1 cellular context compared by ENCODE assay signal in the genomic region with DNA sequence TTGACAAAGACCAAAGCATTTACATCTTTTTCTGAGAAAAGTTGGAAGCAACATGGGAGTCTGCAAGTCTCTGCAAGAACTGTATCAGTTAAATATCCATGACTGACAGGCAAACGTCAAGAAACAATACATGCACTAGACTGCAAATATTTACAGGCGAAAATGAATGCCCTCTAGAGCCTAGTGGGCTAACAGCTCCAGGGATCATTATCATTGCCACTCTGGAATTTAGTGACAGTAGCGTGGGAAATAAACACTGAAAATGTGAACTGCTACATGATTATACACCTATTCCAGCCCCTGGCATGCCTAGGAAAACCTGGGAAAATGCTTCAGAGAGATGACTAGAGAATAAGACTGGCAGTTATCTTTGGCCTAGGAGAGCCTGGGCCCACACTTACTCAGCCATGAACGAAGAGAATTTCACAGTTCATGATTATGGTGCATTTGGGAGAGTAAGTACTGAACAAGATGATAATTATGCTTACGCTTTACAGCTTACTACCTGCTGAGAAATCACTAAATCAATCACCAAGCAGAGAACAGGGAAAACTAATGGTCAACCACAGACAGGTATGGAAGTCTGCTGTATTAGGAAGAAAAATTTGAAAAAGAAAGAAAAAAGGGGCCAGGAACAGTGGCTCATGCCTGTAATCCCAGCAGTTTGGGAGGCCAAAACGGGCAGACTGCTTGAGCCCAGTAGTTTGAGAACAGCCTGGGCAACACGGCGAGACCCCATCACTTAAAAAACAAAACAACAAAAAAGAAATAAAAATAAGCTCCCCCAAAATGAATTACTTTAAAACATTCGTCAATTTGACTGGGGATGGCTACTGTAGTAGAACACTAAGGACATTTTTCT.
TF ChIP-seq lines count a peak whose summit lies in the region.

No MANE protein-coding gene starts in this region.

TF ChIP-seq in HEK293, 187 proteins besides CTCF, POLR2A, EP300 and RAD21 (continued from another document and continues in another):
- TF ChIP-seq ZNF510 (tag by site-specific recombination; IDR thresholded peaks at IDR 0.05; ENCODE audit: insufficient replicate concordance) (no peak), SCRT2 (tag by site-specific recombination; IDR thresholded peaks at IDR 0.05) (no peak), ZFHX2 (tag by site-specific recombination; conservative IDR thresholded peaks at IDR 0.05) (no peak), ZNF791 (tag by site-specific recombination; IDR thresholded peaks at IDR 0.05) (no peak), ZNF561 (tag by site-specific recombination; IDR thresholded peaks at IDR 0.05; ENCODE audit: borderline replicate concordance) (no peak), GLI4 (tag by site-specific recombination; IDR thresholded peaks at IDR 0.05) (no peak), ZIC2 (tag by site-specific recombination; IDR thresholded peaks at IDR 0.05) (peak; percentile 27; the same call in 1 of the 2 replicates), ZNF335 (tag by site-specific recombination; conservative IDR thresholded peaks at IDR 0.05) (no peak), TCF7L2 (IDR thresholded peaks at IDR 0.05; ENCODE audit: borderline replicate concordance, low read depth, low read length) (no peak), ZNF549 (tag by site-specific recombination; IDR thresholded peaks at IDR 0.05) (no peak), ZNF473 (tag by site-specific recombination; IDR thresholded peaks at IDR 0.05) (no peak), ZNF777 (tag by site-specific recombination; IDR thresholded peaks at IDR 0.05; ENCODE audit: borderline replicate concordance) (no peak), ZNF10 (tag by site-specific recombination; IDR thresholded peaks at IDR 0.05) (no peak), GLIS2 (tag by site-specific recombination; IDR thresholded peaks at IDR 0.05) (no peak), ZNF585B (tag by site-specific recombination; IDR thresholded peaks at IDR 0.05) (peak; percentile 75), ZNF548 (tag by site-specific recombination; IDR thresholded peaks at IDR 0.05) (no peak), SALL2 (tag by site-specific recombination; IDR thresholded peaks at IDR 0.05; ENCODE audit: borderline replicate concordance) (no peak), ZNF626 (tag by site-specific recombination; IDR thresholded peaks at IDR 0.05) (no peak), ZNF624 (tag by site-specific recombination; IDR thresholded peaks at IDR 0.05) (no peak), ZNF707 (tag by site-specific recombination; IDR thresholded peaks at IDR 0.05) (no peak), ZNF596 (tag by site-specific recombination; IDR thresholded peaks at IDR 0.05) (peak; percentile 21; the same call in 1 of the 2 replicates), TRIM28 (IDR thresholded peaks at IDR 0.05; ENCODE audit: borderline replicate concordance, low read length) (peak; percentile 52; the same call in 1 of the 2 replicates), ZNF274 (IDR thresholded peaks at IDR 0.05; ENCODE audit: low read length) (no peak), ZNF274 (tag by site-specific recombination; IDR thresholded peaks at IDR 0.05; ENCODE audit: borderline replicate concordance) (no peak), ZNF501 (tag by site-specific recombination; IDR thresholded peaks at IDR 0.05) (no peak), ZNF785 (tag by site-specific recombination; IDR thresholded peaks at IDR 0.05) (no peak), ZNF391 (tag by site-specific recombination; IDR thresholded peaks at IDR 0.05; ENCODE audit: borderline replicate concordance, low read depth) (no peak), ZNF843 (tag by site-specific recombination; IDR thresholded peaks at IDR 0.05) (peak; percentile 78), ZNF629 (tag by site-specific recombination; IDR thresholded peaks at IDR 0.05) (no peak; the same call in 1 of the 2 replicates), MEIS1 (CRISPR knock-in tag; IDR thresholded peaks at IDR 0.05; ENCODE audit: borderline replicate concordance) (no peak), IKZF3 (tag by site-specific recombination; IDR thresholded peaks at IDR 0.05) (peak; percentile 73), ZNF623 (tag by site-specific recombination; IDR thresholded peaks at IDR 0.05) (no peak), ZFP3 (tag by site-specific recombination; IDR thresholded peaks at IDR 0.05; ENCODE audit: low read depth) (no peak), ZNF2 (tag by site-specific recombination; IDR thresholded peaks at IDR 0.05) (0 out of 2 replicates have a peak, but pooled peaks have one; percentile 26)
- TF ChIP-seq, protein P1, sequence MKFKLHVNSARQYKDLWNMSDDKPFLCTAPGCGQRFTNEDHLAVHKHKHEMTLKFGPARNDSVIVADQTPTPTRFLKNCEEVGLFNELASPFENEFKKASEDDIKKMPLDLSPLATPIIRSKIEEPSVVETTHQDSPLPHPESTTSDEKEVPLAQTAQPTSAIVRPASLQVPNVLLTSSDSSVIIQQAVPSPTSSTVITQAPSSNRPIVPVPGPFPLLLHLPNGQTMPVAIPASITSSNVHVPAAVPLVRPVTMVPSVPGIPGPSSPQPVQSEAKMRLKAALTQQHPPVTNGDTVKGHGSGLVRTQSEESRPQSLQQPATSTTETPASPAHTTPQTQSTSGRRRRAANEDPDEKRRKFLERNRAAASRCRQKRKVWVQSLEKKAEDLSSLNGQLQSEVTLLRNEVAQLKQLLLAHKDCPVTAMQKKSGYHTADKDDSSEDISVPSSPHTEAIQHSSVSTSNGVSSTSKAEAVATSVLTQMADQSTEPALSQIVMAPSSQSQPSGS (tag by site-specific recombination; IDR thresholded peaks at IDR 0.05; ENCODE audit: low read depth), result no peak
- TF ChIP-seq, protein P2, sequence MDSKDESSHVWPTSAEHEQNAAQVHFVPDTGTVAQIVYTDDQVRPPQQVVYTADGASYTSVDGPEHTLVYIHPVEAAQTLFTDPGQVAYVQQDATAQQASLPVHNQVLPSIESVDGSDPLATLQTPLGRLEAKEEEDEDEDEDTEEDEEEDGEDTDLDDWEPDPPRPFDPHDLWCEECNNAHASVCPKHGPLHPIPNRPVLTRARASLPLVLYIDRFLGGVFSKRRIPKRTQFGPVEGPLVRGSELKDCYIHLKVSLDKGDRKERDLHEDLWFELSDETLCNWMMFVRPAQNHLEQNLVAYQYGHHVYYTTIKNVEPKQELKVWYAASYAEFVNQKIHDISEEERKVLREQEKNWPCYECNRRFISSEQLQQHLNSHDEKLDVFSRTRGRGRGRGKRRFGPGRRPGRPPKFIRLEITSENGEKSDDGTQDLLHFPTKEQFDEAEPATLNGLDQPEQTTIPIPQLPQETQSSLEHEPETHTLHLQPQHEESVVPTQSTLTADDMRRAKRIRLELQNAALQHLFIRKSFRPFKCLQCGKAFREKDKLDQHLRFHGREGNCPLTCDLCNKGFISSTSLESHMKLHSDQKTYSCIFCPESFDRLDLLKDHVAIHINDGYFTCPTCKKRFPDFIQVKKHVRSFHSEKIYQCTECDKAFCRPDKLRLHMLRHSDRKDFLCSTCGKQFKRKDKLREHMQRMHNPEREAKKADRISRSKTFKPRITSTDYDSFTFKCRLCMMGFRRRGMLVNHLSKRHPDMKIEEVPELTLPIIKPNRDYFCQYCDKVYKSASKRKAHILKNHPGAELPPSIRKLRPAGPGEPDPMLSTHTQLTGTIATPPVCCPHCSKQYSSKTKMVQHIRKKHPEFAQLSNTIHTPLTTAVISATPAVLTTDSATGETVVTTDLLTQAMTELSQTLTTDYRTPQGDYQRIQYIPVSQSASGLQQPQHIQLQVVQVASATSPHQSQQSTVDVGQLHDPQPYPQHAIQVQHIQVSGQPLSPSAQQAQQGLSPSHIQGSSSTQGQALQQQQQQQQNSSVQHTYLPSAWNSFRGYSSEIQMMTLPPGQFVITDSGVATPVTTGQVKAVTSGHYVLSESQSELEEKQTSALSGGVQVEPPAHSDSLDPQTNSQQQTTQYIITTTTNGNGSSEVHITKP (tag by site-specific recombination; IDR thresholded peaks at IDR 0.05), result no peak
- TF ChIP-seq, protein P3, sequence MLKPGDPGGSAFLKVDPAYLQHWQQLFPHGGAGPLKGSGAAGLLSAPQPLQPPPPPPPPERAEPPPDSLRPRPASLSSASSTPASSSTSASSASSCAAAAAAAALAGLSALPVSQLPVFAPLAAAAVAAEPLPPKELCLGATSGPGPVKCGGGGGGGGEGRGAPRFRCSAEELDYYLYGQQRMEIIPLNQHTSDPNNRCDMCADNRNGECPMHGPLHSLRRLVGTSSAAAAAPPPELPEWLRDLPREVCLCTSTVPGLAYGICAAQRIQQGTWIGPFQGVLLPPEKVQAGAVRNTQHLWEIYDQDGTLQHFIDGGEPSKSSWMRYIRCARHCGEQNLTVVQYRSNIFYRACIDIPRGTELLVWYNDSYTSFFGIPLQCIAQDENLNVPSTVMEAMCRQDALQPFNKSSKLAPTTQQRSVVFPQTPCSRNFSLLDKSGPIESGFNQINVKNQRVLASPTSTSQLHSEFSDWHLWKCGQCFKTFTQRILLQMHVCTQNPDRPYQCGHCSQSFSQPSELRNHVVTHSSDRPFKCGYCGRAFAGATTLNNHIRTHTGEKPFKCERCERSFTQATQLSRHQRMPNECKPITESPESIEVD (tag by site-specific recombination; IDR thresholded peaks at IDR 0.05), result peak; percentile 93
- TF ChIP-seq, protein P4, sequence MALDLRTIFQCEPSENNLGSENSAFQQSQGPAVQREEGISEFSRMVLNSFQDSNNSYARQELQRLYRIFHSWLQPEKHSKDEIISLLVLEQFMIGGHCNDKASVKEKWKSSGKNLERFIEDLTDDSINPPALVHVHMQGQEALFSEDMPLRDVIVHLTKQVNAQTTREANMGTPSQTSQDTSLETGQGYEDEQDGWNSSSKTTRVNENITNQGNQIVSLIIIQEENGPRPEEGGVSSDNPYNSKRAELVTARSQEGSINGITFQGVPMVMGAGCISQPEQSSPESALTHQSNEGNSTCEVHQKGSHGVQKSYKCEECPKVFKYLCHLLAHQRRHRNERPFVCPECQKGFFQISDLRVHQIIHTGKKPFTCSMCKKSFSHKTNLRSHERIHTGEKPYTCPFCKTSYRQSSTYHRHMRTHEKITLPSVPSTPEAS (tag by site-specific recombination; IDR thresholded peaks at IDR 0.05), result no peak
- TF ChIP-seq, protein P5, sequence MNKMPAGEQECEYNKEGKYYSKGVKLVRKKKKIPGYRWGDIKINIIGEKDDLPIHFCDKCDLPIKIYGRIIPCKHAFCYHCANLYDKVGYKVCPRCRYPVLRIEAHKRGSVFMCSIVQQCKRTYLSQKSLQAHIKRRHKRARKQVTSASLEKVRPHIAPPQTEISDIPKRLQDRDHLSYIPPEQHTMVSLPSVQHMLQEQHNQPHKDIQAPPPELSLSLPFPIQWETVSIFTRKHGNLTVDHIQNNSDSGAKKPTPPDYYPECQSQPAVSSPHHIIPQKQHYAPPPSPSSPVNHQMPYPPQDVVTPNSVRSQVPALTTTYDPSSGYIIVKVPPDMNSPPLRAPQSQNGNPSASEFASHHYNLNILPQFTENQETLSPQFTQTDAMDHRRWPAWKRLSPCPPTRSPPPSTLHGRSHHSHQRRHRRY (tag by site-specific recombination; IDR thresholded peaks at IDR 0.05), result no peak
- TF ChIP-seq, protein P6, sequence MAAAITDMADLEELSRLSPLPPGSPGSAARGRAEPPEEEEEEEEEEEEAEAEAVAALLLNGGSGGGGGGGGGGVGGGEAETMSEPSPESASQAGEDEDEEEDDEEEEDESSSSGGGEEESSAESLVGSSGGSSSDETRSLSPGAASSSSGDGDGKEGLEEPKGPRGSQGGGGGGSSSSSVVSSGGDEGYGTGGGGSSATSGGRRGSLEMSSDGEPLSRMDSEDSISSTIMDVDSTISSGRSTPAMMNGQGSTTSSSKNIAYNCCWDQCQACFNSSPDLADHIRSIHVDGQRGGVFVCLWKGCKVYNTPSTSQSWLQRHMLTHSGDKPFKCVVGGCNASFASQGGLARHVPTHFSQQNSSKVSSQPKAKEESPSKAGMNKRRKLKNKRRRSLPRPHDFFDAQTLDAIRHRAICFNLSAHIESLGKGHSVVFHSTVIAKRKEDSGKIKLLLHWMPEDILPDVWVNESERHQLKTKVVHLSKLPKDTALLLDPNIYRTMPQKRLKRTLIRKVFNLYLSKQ (tag by site-specific recombination; IDR thresholded peaks at IDR 0.05; ENCODE audit: borderline replicate concordance), result no peak
- TF ChIP-seq, protein P7, sequence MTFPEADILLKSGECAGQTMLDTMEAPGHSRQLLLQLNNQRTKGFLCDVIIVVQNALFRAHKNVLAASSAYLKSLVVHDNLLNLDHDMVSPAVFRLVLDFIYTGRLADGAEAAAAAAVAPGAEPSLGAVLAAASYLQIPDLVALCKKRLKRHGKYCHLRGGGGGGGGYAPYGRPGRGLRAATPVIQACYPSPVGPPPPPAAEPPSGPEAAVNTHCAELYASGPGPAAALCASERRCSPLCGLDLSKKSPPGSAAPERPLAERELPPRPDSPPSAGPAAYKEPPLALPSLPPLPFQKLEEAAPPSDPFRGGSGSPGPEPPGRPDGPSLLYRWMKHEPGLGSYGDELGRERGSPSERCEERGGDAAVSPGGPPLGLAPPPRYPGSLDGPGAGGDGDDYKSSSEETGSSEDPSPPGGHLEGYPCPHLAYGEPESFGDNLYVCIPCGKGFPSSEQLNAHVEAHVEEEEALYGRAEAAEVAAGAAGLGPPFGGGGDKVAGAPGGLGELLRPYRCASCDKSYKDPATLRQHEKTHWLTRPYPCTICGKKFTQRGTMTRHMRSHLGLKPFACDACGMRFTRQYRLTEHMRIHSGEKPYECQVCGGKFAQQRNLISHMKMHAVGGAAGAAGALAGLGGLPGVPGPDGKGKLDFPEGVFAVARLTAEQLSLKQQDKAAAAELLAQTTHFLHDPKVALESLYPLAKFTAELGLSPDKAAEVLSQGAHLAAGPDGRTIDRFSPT (tag by site-specific recombination; IDR thresholded peaks at IDR 0.05), result peak; percentile 46; the same call in 1 of the 2 replicates
- TF ChIP-seq, protein P8, sequence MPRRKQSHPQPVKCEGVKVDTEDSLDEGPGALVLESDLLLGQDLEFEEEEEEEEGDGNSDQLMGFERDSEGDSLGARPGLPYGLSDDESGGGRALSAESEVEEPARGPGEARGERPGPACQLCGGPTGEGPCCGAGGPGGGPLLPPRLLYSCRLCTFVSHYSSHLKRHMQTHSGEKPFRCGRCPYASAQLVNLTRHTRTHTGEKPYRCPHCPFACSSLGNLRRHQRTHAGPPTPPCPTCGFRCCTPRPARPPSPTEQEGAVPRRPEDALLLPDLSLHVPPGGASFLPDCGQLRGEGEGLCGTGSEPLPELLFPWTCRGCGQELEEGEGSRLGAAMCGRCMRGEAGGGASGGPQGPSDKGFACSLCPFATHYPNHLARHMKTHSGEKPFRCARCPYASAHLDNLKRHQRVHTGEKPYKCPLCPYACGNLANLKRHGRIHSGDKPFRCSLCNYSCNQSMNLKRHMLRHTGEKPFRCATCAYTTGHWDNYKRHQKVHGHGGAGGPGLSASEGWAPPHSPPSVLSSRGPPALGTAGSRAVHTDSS (tag by site-specific recombination; IDR thresholded peaks at IDR 0.05), result no peak
- TF ChIP-seq, protein P9, sequence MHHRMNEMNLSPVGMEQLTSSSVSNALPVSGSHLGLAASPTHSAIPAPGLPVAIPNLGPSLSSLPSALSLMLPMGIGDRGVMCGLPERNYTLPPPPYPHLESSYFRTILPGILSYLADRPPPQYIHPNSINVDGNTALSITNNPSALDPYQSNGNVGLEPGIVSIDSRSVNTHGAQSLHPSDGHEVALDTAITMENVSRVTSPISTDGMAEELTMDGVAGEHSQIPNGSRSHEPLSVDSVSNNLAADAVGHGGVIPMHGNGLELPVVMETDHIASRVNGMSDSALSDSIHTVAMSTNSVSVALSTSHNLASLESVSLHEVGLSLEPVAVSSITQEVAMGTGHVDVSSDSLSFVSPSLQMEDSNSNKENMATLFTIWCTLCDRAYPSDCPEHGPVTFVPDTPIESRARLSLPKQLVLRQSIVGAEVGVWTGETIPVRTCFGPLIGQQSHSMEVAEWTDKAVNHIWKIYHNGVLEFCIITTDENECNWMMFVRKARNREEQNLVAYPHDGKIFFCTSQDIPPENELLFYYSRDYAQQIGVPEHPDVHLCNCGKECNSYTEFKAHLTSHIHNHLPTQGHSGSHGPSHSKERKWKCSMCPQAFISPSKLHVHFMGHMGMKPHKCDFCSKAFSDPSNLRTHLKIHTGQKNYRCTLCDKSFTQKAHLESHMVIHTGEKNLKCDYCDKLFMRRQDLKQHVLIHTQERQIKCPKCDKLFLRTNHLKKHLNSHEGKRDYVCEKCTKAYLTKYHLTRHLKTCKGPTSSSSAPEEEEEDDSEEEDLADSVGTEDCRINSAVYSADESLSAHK (tag by site-specific recombination; IDR thresholded peaks at IDR 0.05), result 0 out of 2 replicates have a peak, but pooled peaks have one; percentile 55
